Comparison of ENCODE assay signal across 17 cellular contexts in genomic region chr10:52759154-52759553, GRCh38. TPM values are rescaled to one million over a fixed set of nuclear protein-coding genes. Genes with fewer than 3 reads are reported as not detected.
DNase-seq lines count a peak whose midpoint lies in the region; ATAC-seq and TF ChIP-seq lines count a peak whose summit lies in the region.
"Had no signal": no experiment of that assay in that cellular context is flagged by ENCODE, and none has a peak within 500 bp of the region (broad histone marks: within the 10 kb centered on the region; RNA-seq: fewer than 3 reads in every experiment).

No MANE protein-coding gene starts in this region.

- WGBS in esophagus muscularis mucosa, result 39% methylated on average over 3 of the region's 3 CpGs

- H3K36me3 Mint-ChIP-seq in activated T-cell treated with anti-CD3 and anti-CD28 coated beads, Interleukin-2, amount 50 U/mL, for 24 hours (ENCODE audit: low read depth), result no peaks in the 10 kb centered on the region

- intact Hi-C loops in Right ventricle myocardium superior (cut with DNase I), result no loop called here
- intact Hi-C loops in cardiac septum (cut with DNase I), result no loop called here
- intact Hi-C loops in esophagus muscularis mucosa (cut with DNase I), result no loop called here

- no peaks in the 10 kb centered on the region for H3K4me1 Mint-ChIP-seq in activated T-cell treated with anti-CD3 and anti-CD28 coated beads, Interleukin-2, amount 50 U/mL, for 24 hours (ENCODE audit: low read depth)

- DNase-seq in Right ventricle myocardium superior (no peak), cardiac septum (ENCODE audit: low spot score) (no peak), esophagus muscularis mucosa (ENCODE audit: extremely low spot score) (peak; percentile 55), islet precursor cell (peak; percentile 22), GM03348 (ENCODE audit: low spot score) (no peak), EL (no peak)
- no peak for DNase-seq in activated T-cell treated with anti-CD3 and anti-CD28 coated beads, Interleukin-2, amount 50 U/mL, for 24 hours
- DNase-seq: C1 segment of cervical spinal cord, DMS79 treated with DMSO at 0.1 percent for 48 hours, GOT3, KG1, NCI-H1092, NCI-H146, NCI-H2081, NCI-H510A, NCI-H774 had no signal

- no peak for TF ChIP-seq POLR2A in esophagus muscularis mucosa (IDR thresholded peaks at IDR 0.05; ENCODE audit: low read depth)

- ATAC-seq in Right ventricle myocardium superior (ENCODE audit: poor library complexity), result peak; percentile 59
- ATAC-seq: GM12878 had no signal

- H3K9me3 ChIP-seq in esophagus muscularis mucosa, result no peaks in the 10 kb centered on the region

- no peak for TF ChIP-seq EP300 in esophagus muscularis mucosa (IDR thresholded peaks at IDR 0.05)

- H3K27me3 ChIP-seq in esophagus muscularis mucosa, result no peaks in the 10 kb centered on the region

- H3K9me3 Mint-ChIP-seq in activated T-cell treated with anti-CD3 and anti-CD28 coated beads, Interleukin-2, amount 50 U/mL, for 24 hours, result no peaks in the 10 kb centered on the region

- no peak overlapping the region for H3K4me3 Mint-ChIP-seq in activated T-cell treated with anti-CD3 and anti-CD28 coated beads, Interleukin-2, amount 50 U/mL, for 24 hours

- no peak overlapping the region for H3K27ac ChIP-seq in esophagus muscularis mucosa (replicated peaks in 1 of 4)

- no peak overlapping the region for H3K27ac Mint-ChIP-seq in activated T-cell treated with anti-CD3 and anti-CD28 coated beads, Interleukin-2, amount 50 U/mL, for 24 hours

- TF ChIP-seq CTCF in esophagus muscularis mucosa (IDR thresholded peaks at IDR 0.05), result no peak

- H3K4me3 ChIP-seq in esophagus muscularis mucosa, result no peak overlapping the region
- H3K4me3 ChIP-seq: GM12878 had no signal

- H3K4me1 ChIP-seq in esophagus muscularis mucosa, result no peaks in the 10 kb centered on the region

- no peaks in the 10 kb centered on the region for H3K27me3 Mint-ChIP-seq in activated T-cell treated with anti-CD3 and anti-CD28 coated beads, Interleukin-2, amount 50 U/mL, for 24 hours

- no peaks in the 10 kb centered on the region for H3K36me3 ChIP-seq in esophagus muscularis mucosa

RNA-seq across cellular contexts. Expression of gene MBL2, which starts 13.4 kb away (rescaled TPM):
- not detected for total RNA-seq in Right ventricle myocardium superior
- not detected for total RNA-seq in cardiac septum
- total RNA-seq in esophagus muscularis mucosa, result under 1 TPM in 1 of 4 donors, not detected in 3; 0.06 TPM
- total RNA-seq: GM12878 had no signal

Comparison
In these comparisons a context has a peak if more than half of its experiments do, and no peak if none do; other contexts are left out.
1. DNase-seq: peak in esophagus muscularis mucosa (single experiment) and islet precursor cell (single experiment); none in Right ventricle myocardium superior (single experiment), cardiac septum (single experiment), GM03348 (single experiment), activated T-cell treated with anti-CD3 and anti-CD28 coated beads, Interleukin-2, amount 50 U/mL, for 24 hours (single experiment) and EL (single experiment).